In genomic region chr6:90650041-90650948, GRCh38 we compare ENCODE assay signal across 21 cellular contexts.
DNase-seq lines count a peak whose midpoint lies in the region; ATAC-seq and TF ChIP-seq lines count a peak whose summit lies in the region.
"Had no signal": no experiment of that assay in that cellular context is flagged by ENCODE, and none has a peak within 500 bp of the region (broad histone marks: within the 10 kb centered on the region; RNA-seq: fewer than 3 reads in every experiment).

No MANE protein-coding gene starts in this region.

- intact Hi-C loops in activated CD8-positive, alpha-beta T cell treated with anti-CD3 and anti-CD28 coated beads for 36 hours (cut with micrococcal nuclease): no loop called here

- no peaks in the 10 kb centered on the region for H3K4me1 Mint-ChIP-seq in activated CD8-positive, alpha-beta T cell treated with anti-CD3 and anti-CD28 coated beads for 36 hours (ENCODE audit: low read depth)
- H3K4me1 Mint-ChIP-seq: CD14-positive monocyte had no signal

- no peak overlapping the region for H3K27ac Mint-ChIP-seq in activated CD8-positive, alpha-beta T cell treated with anti-CD3 and anti-CD28 coated beads for 36 hours

- H3K9me3 Mint-ChIP-seq in activated CD8-positive, alpha-beta T cell treated with anti-CD3 and anti-CD28 coated beads for 36 hours: no peaks in the 10 kb centered on the region

- H3K27me3 Mint-ChIP-seq in activated CD8-positive, alpha-beta T cell treated with anti-CD3 and anti-CD28 coated beads for 36 hours: peaks cover 8% of the 10 kb centered on the region

- DNase-seq in DMS153 treated with DMSO at 0.1 percent for 48 hours (lab: John Stamatoyannopoulos, UW; ENCODE audit: unreplicated experiment) (peak; percentile 67), HEK293T (ENCODE audit: extremely low spot score) (peak; percentile 38), NCI-H2227 treated with DMSO at 0.1 percent for 48 hours (lab: John Stamatoyannopoulos, UW) (peak; percentile 57), dedifferentiated amniotic fluid mesenchymal stem cell (ENCODE audit: extremely low spot score) (peak; percentile 9)
- no peak for DNase-seq in stimulated activated CD8-positive, alpha-beta memory T cell treated with anti-CD3 and anti-CD28 coated beads, Interleukin-4, amount 100 ng/mL, for 48 hours
- DNase-seq in activated CD8-positive, alpha-beta T cell treated with anti-CD3 and anti-CD28 coated beads for 36 hours: no peak
- DNase-seq: ACHN, AML-193, COR-L47, DMS79, GM23248, KBM-7, NCI-H774, T-helper 1 cell, T1000 had no signal

- no peaks in the 10 kb centered on the region for H3K36me3 Mint-ChIP-seq in activated CD8-positive, alpha-beta T cell treated with anti-CD3 and anti-CD28 coated beads for 36 hours (ENCODE audit: low read depth)
- H3K36me3 Mint-ChIP-seq: CD14-positive monocyte had no signal

- no peak for ATAC-seq in activated CD8-positive, alpha-beta T cell treated with anti-CD3 and anti-CD28 coated beads for 36 hours
- no peak for ATAC-seq in GM19452 (IDR thresholded peaks at IDR 0.05; ENCODE audit: unreplicated experiment)
- ATAC-seq: HCT116, Panc1, Right ventricle myocardium inferior, SK-N-SH treated with all-trans-retinoic acid at 6 μM for 48 hours had no signal

- H3K4me3 Mint-ChIP-seq in activated CD8-positive, alpha-beta T cell treated with anti-CD3 and anti-CD28 coated beads for 36 hours: no peak overlapping the region
- H3K4me3 Mint-ChIP-seq: CD14-positive monocyte had no signal

- TF ChIP-seq CTCF in activated CD8-positive, alpha-beta T cell treated with anti-CD3 and anti-CD28 coated beads for 36 hours (IDR thresholded peaks at IDR 0.05): no peak

- POLR2A ChIA-PET in HEK293T (lab: Yijun Ruan, JAX): interaction anchor here (2.1 kb wide), 1 partner anchor 40 kb away, joined by 10 read pairs; no protein-coding TSS in a partner anchor
- POLR2A ChIA-PET in activated CD8-positive, alpha-beta T cell treated with anti-CD3 and anti-CD28 coated beads for 36 hours (lab: Charles Lee): no interaction called here

- CTCF ChIA-PET in HEK293T (lab: Yijun Ruan, JAX): interaction anchor here (0.5 kb wide), 1 partner anchor 1311 kb away, joined by 3 read pairs; no protein-coding TSS in a partner anchor
- CTCF ChIA-PET in activated CD8-positive, alpha-beta T cell treated with anti-CD3 and anti-CD28 coated beads for 36 hours (lab: Charles Lee): no interaction called here

TF ChIP-seq in HEK293T, 16 proteins besides CTCF, POLR2A, EP300 and RAD21:
- TF ChIP-seq NFRKB (IDR thresholded peaks at IDR 0.05): no peak
- TF ChIP-seq SUZ12 (IDR thresholded peaks at IDR 0.05): no peak
- TF ChIP-seq TARDBP (IDR thresholded peaks at IDR 0.05): no peak
- TF ChIP-seq HDGF (IDR thresholded peaks at IDR 0.05; ENCODE audit: borderline replicate concordance): no peak
- peak; percentile 67 for TF ChIP-seq BHLHE40 (IDR thresholded peaks at IDR 0.05; ENCODE audit: borderline replicate concordance)
- no peak for TF ChIP-seq ELF4 (IDR thresholded peaks at IDR 0.05)
- no peak for TF ChIP-seq SP1 (IDR thresholded peaks at IDR 0.05)
- TF ChIP-seq CTBP1 (IDR thresholded peaks at IDR 0.05; ENCODE audit: borderline replicate concordance): peak; percentile 89; the same call in 1 of the 2 replicates
- no peak for TF ChIP-seq ZNF384 (IDR thresholded peaks at IDR 0.05)
- peak; percentile 94 for TF ChIP-seq PKNOX1 (IDR thresholded peaks at IDR 0.05)
- TF ChIP-seq LEF1 (IDR thresholded peaks at IDR 0.05; ENCODE audit: borderline replicate concordance): no peak
- TF ChIP-seq FOXK2 (IDR thresholded peaks at IDR 0.05): no peak
- TF ChIP-seq L3MBTL2 (conservative IDR thresholded peaks at IDR 0.05): no peak
- 0 out of 2 replicates have a peak, but pooled peaks have one; percentile 39 for TF ChIP-seq ARNT (IDR thresholded peaks at IDR 0.05)
- no peak for TF ChIP-seq FOXA1 (IDR thresholded peaks at IDR 0.05)
- TF ChIP-seq FOXM1 (IDR thresholded peaks at IDR 0.05; ENCODE audit: borderline replicate concordance): no peak

Comparison
In these comparisons a context has a peak if more than half of its experiments do, and no peak if none do; other contexts are left out.
1. DNase-seq: peak in DMS153 treated with DMSO at 0.1 percent for 48 hours (single experiment), HEK293T (single experiment), NCI-H2227 treated with DMSO at 0.1 percent for 48 hours (single experiment) and dedifferentiated amniotic fluid mesenchymal stem cell (single experiment); none in stimulated activated CD8-positive, alpha-beta memory T cell treated with anti-CD3 and anti-CD28 coated beads, Interleukin-4, amount 100 ng/mL, for 48 hours (single experiment) and activated CD8-positive, alpha-beta T cell treated with anti-CD3 and anti-CD28 coated beads for 36 hours (single experiment).